In genomic region chr7:100673942-100674431, GRCh38 we compare ENCODE assay signal across 8 cellular contexts. TPM values are rescaled to one million over a fixed set of nuclear protein-coding genes. Genes with fewer than 3 reads are reported as not detected.
DNase-seq lines count a peak whose midpoint lies in the region; ATAC-seq and TF ChIP-seq lines count a peak whose summit lies in the region.

No MANE protein-coding gene starts in this region.

- H3K9me3 ChIP-seq in BLaER1 (no peaks in the 10 kb centered on the region), GM23248 (ENCODE audit: low read depth) (no peaks in the 10 kb centered on the region), Panc1 (ENCODE audit: control insufficient read depth, insufficient read depth, low read depth, low read length) (no peaks in the 10 kb centered on the region), iPS-18a (ENCODE audit: control insufficient read depth, low read depth, low read length) (no peaks in the 10 kb centered on the region)

- H3K4me1 ChIP-seq in BLaER1 (peaks cover 32% of the 10 kb centered on the region), GM23248 (ENCODE audit: insufficient read depth) (no peaks in the 10 kb centered on the region), Panc1 (ENCODE audit: control insufficient read depth, insufficient read depth, low read length) (peaks cover 22% of the 10 kb centered on the region), iPS-18a (ENCODE audit: control insufficient read depth, low read depth, low read length) (no peaks in the 10 kb centered on the region)

- H3K4me3 ChIP-seq in BLaER1: peak overlapping the region; percentile 95
- H3K4me3 ChIP-seq in GM23248: peak overlapping the region; percentile 98
- peak overlapping the region; percentile 66 to 93 for H3K4me3 ChIP-seq in Panc1 (ENCODE audit: low read depth in 2 of 2, low read length in 2 of 2)
- H3K4me3 ChIP-seq in iPS-18a (ENCODE audit: low read length): peak overlapping the region; percentile 77

- 1% methylated on average over 35 of the region's 35 CpGs; no CpG with 5 or more reads in 1 of the 2 experiments for WGBS in GM23248 (ENCODE audit: low coverage in 1 of 2, low lambda C conversion rate in 2 of 2, missing lambda C conversion rate in 2 of 2), 2 experiments

- H3K4me2 ChIP-seq in BLaER1 (peak overlapping the region; percentile 93), GM23248 (ENCODE audit: unreplicated experiment) (peak overlapping the region; percentile 68)

- H3K36me3 ChIP-seq in BLaER1 (peaks cover 27% of the 10 kb centered on the region), GM23248 (ENCODE audit: low read depth) (peaks cover 4% of the 10 kb centered on the region; the same call in 1 of the 2 replicates), Panc1 (ENCODE audit: control insufficient read depth, insufficient read depth, low read length) (peaks cover 3% of the 10 kb centered on the region), iPS-18a (ENCODE audit: control insufficient read depth, low read depth, low read length) (peaks cover 8% of the 10 kb centered on the region)

- no peaks in the 10 kb centered on the region for H3K9me2 ChIP-seq in GM23248 (ENCODE audit: insufficient read depth)

- H4K20me1 ChIP-seq in BLaER1 (peaks cover 45% of the 10 kb centered on the region), GM23248 (ENCODE audit: insufficient read depth) (no peaks in the 10 kb centered on the region)

- H3K27me3 ChIP-seq in BLaER1 (no peaks in the 10 kb centered on the region), GM23248 (replicated peaks; ENCODE audit: insufficient read depth) (no peaks in the 10 kb centered on the region), Panc1 (ENCODE audit: control insufficient read depth, insufficient read depth, low read length) (no peaks in the 10 kb centered on the region), iPS-18a (ENCODE audit: control insufficient read depth, insufficient read depth, low read length) (peaks cover 20% of the 10 kb centered on the region)

- in situ Hi-C loops in GM23248 (cut with MboI): no loop called here
- in situ Hi-C loops in Panc1 (cut with HindIII; ENCODE audit: low pct_unique_long_range_greater_than_20kb, low sequenced_read_pairs): no loop called here

- intact Hi-C loops in Panc1 (cut with micrococcal nuclease; ENCODE audit: unreplicated experiment): no loop called here

- ATAC-seq in Panc1: peak; percentile 28
- no peak for ATAC-seq in activated CD4-positive, CD25-positive, alpha-beta regulatory T cell treated with anti-CD3 and anti-CD28 coated beads, Interleukin-2, amount 50 U/mL, for 24 hours

- H3K27ac ChIP-seq in BLaER1 (peak overlapping the region; percentile 97), GM23248 (peak overlapping the region; percentile 92), Panc1 (ENCODE audit: low read length) (peak overlapping the region; percentile 85), iPS-18a (ENCODE audit: low read length) (no peak overlapping the region)

- no TSS peak for BruUV-seq in Panc1 (replicated peaks; lab: Mats Ljungman, UMichigan)

- CTCF ChIA-PET in Panc1 (lab: Charles Lee): no interaction called here

- peak; percentile 60 for DNase-seq in GM23248
- no peak for DNase-seq in Panc1 (ENCODE audit: low read depth, low spot score)
- DNase-seq in astrocyte of the hippocampus (ENCODE audit: low read depth, low spot score): peak; percentile 28
- DNase-seq in stimulated activated CD4-positive, alpha-beta T cell treated with anti-CD3 and anti-CD28 coated beads, Interleukin-2, amount 100 ng/mL, for 24 hours: peak; percentile 55 to 57
- DNase-seq in iPS-NIHi7 (ENCODE audit: extremely low spot score): no peak

- no peak for TF ChIP-seq CTCF in Panc1 (IDR thresholded peaks at IDR 0.05)

- H3K79me2 ChIP-seq in GM23248 (ENCODE audit: insufficient read depth): peaks cover 37% of the 10 kb centered on the region

- H3K9ac ChIP-seq in BLaER1 (peak overlapping the region; percentile 94), GM23248 (peak overlapping the region; percentile 94), iPS-18a (ENCODE audit: low read length) (peak overlapping the region; percentile 42)

- POLR2A ChIA-PET in Panc1 (lab: Charles Lee): no interaction called here

- H2AFZ ChIP-seq in GM23248: peak overlapping the region; percentile 63

- no peaks in the 10 kb centered on the region for H3F3A ChIP-seq in GM23248 (ENCODE audit: insufficient read depth)

RNA-seq across cellular contexts. Expression of gene GNB2, which starts 0.4 kb away (rescaled TPM):
- total RNA-seq in GM23248 (2014; rRNA removed; shearing (Covaris generic)): 65.6 and 89.8 TPM in 2 replicates
- polyA plus RNA-seq in GM23248 (2016; fragmentation: Nextera tagmentation; extraction: Ambion mirVana): 130 and 132 TPM in 2 replicates
- 289 TPM for total RNA-seq in Panc1 (2021; ENCODE audit: unreplicated experiment)
- 485 TPM for polyA plus RNA-seq in Panc1 (2012; ENCODE audit: insufficient read length)

RNA-seq across cellular contexts. Expression of gene ACTL6B, which starts 17.7 kb away (rescaled TPM):
- not detected in 2 replicates for total RNA-seq in GM23248 (2014; rRNA removed; shearing (Covaris generic))
- polyA plus RNA-seq in GM23248 (2016; fragmentation: Nextera tagmentation; extraction: Ambion mirVana): not detected in 2 replicates
- total RNA-seq in Panc1 (2021; ENCODE audit: unreplicated experiment): not detected
- polyA plus RNA-seq in Panc1 (2012; ENCODE audit: insufficient read length): not detected

RNA-seq across cellular contexts. Expression of gene GIGYF1, which starts 20.1 kb away (rescaled TPM):
- total RNA-seq in GM23248 (2014; rRNA removed; shearing (Covaris generic)): 15.6 and 19.5 TPM in 2 replicates
- 6.4 and 7.4 TPM in 2 replicates for polyA plus RNA-seq in GM23248 (2016; fragmentation: Nextera tagmentation; extraction: Ambion mirVana)
- total RNA-seq in Panc1 (2021; ENCODE audit: unreplicated experiment): 52.6 TPM
- polyA plus RNA-seq in Panc1 (2012; ENCODE audit: insufficient read length): 39.7 TPM

RNA-seq across cellular contexts. Expression of gene POP7, which starts 31.9 kb away (rescaled TPM):
- total RNA-seq in GM23248 (2014; rRNA removed; shearing (Covaris generic)): 31.3 and 35.2 TPM in 2 replicates
- 63.4 and 67.9 TPM in 2 replicates for polyA plus RNA-seq in GM23248 (2016; fragmentation: Nextera tagmentation; extraction: Ambion mirVana)
- 52.3 TPM for total RNA-seq in Panc1 (2021; ENCODE audit: unreplicated experiment)
- 79.3 TPM for polyA plus RNA-seq in Panc1 (2012; ENCODE audit: insufficient read length)

RNA-seq across cellular contexts. Expression of gene TFR2, which starts 32.6 kb away (rescaled TPM):
- 0.11 and 0.51 TPM in 2 replicates for total RNA-seq in GM23248 (2014; rRNA removed; shearing (Covaris generic))
- polyA plus RNA-seq in GM23248 (2016; fragmentation: Nextera tagmentation; extraction: Ambion mirVana): 0.28 and 0.79 TPM in 2 replicates
- total RNA-seq in Panc1 (2021; ENCODE audit: unreplicated experiment): 9.1 TPM
- 10.8 TPM for polyA plus RNA-seq in Panc1 (2012; ENCODE audit: insufficient read length)

Comparison
In these comparisons a context has a peak if more than half of its experiments do, and no peak if none do; other contexts are left out.
1. H3K9ac ChIP-seq: peak in every context shown above with its lines; median percentile 94 in BLaER1; 94 in GM23248; 42 in iPS-18a.
2. DNase-seq: peak in GM23248 (single experiment), astrocyte of the hippocampus (single experiment) and stimulated activated CD4-positive, alpha-beta T cell treated with anti-CD3 and anti-CD28 coated beads, Interleukin-2, amount 100 ng/mL, for 24 hours (2 of 2); none in Panc1 (single experiment) and iPS-NIHi7 (single experiment).
3. Peak in every context shown above with its lines, with median percentiles within 50 percentile points of each other: H3K4me3 ChIP-seq.